29 cellular contexts compared by ENCODE assay signal in genomic region chr17:43632231-43632630, GRCh38. TPM values are rescaled to one million over a fixed set of nuclear protein-coding genes. Genes with fewer than 3 reads are reported as not detected.
"Had no signal": no experiment of that assay in that cellular context is flagged by ENCODE, and none has a peak within 500 bp of the region (broad histone marks: within the 10 kb centered on the region; RNA-seq: fewer than 3 reads in every experiment).

No MANE protein-coding gene starts in this region.

- H3K9me3 ChIP-seq: ascending aorta, breast epithelium, colonic mucosa, esophagus muscularis mucosa, gastrocnemius medialis had no signal

- ATAC-seq: activated CD4-positive, alpha-beta T cell treated with anti-CD3 and anti-CD28 coated beads for 36 hours; activated CD8-positive, alpha-beta memory T cell treated with anti-CD3 and anti-CD28 coated beads, Interleukin-2, amount 10 ng/mL, durations not matched to agents 7 days and 5 days; activated CD8-positive, alpha-beta T cell treated with anti-CD3 and anti-CD28 coated beads, Interleukin-2, amount 10 ng/mL, durations not matched to agents 7 days and 5 days; activated naive CD4-positive, alpha-beta T cell treated with anti-CD3 and anti-CD28 coated beads, Interleukin-2, amount 50 U/mL, for 72 hours; foreskin keratinocyte; gastrocnemius medialis had no signal

- DNase-seq: activated CD4-positive, alpha-beta memory T cell treated with anti-CD3 and anti-CD28 coated beads for 36 hours; activated CD4-positive, alpha-beta T cell treated with anti-CD3 and anti-CD28 coated beads for 36 hours; activated CD4-positive, alpha-beta T cell treated with anti-CD3 and anti-CD28 coated beads, Interleukin-2, amount 10 ng/mL, durations not matched to agents 24 days and 14 days; activated CD4-positive, CD25-positive, alpha-beta regulatory T cell; activated CD4-positive, CD25-positive, alpha-beta regulatory T cell treated with anti-CD3 and anti-CD28 coated beads, Interleukin-2, amount 50 U/mL, for 72 hours; activated CD8-positive, alpha-beta memory T cell treated with anti-CD3 and anti-CD28 coated beads, Interleukin-2, amount 10 ng/mL, durations not matched to agents 7 days and 5 days; activated CD8-positive, alpha-beta memory T cell treated with anti-CD3 and anti-CD28 coated beads, Interleukin-2, amount 50 U/mL, for 4 hours; activated CD8-positive, alpha-beta T cell treated with anti-CD3 and anti-CD28 coated beads, Interleukin-2, amount 10 ng/mL, durations not matched to agents 7 days and 5 days; activated gamma-delta T cell; activated naive CD4-positive, alpha-beta T cell; activated naive CD4-positive, alpha-beta T cell treated with anti-CD3 and anti-CD28 coated beads, Interleukin-2, amount 10 ng/mL, durations not matched to agents 7 days and 5 days; activated naive CD8-positive, alpha-beta T cell treated with anti-CD3 and anti-CD28 coated beads, Interleukin-2, amount 10 ng/mL, durations not matched to agents 7 days and 5 days; activated T-cell treated with anti-CD3 and anti-CD28 coated beads, Interleukin-2, amount 50 U/mL, for 1 hour; activated T-cell treated with anti-CD3 and anti-CD28 coated beads, Interleukin-2, amount 50 U/mL, for 48 hours; central memory CD4-positive, alpha-beta T cell; cerebellar nuclear complex; colonic mucosa; effector CD8-positive, alpha-beta T cell; foreskin keratinocyte; gastrocnemius medialis; glutamatergic neuron; T-helper 2 cell had no signal

- H3K9me3 Mint-ChIP-seq: activated CD4-positive, alpha-beta memory T cell treated with anti-CD3 and anti-CD28 coated beads for 36 hours; activated CD4-positive, alpha-beta T cell treated with anti-CD3 and anti-CD28 coated beads, Interleukin-2, amount 10 ng/mL, durations not matched to agents 24 days and 14 days; activated naive CD4-positive, alpha-beta T cell treated with anti-CD3 and anti-CD28 coated beads, Interleukin-2, amount 10 ng/mL, durations not matched to agents 7 days and 5 days; activated naive CD4-positive, alpha-beta T cell treated with anti-CD3 and anti-CD28 coated beads, Interleukin-2, amount 50 U/mL, for 72 hours; activated naive CD8-positive, alpha-beta T cell treated with anti-CD3 and anti-CD28 coated beads, Interleukin-2, amount 10 ng/mL, durations not matched to agents 7 days and 5 days; brain had no signal

- H3K4me1 Mint-ChIP-seq: activated CD4-positive, alpha-beta T cell treated with anti-CD3 and anti-CD28 coated beads, Interleukin-2, amount 10 ng/mL, durations not matched to agents 24 days and 14 days; activated CD8-positive, alpha-beta memory T cell treated with anti-CD3 and anti-CD28 coated beads, Interleukin-2, amount 10 ng/mL, durations not matched to agents 7 days and 5 days; activated naive CD4-positive, alpha-beta T cell treated with anti-CD3 and anti-CD28 coated beads, Interleukin-2, amount 10 ng/mL, durations not matched to agents 7 days and 5 days had no signal

- H3K4me3 ChIP-seq: ascending aorta, breast epithelium, cardiac muscle cell, colonic mucosa, esophagus muscularis mucosa, gastrocnemius medialis had no signal

- H3K4me3 Mint-ChIP-seq: activated CD4-positive, alpha-beta memory T cell treated with anti-CD3 and anti-CD28 coated beads for 36 hours; activated CD4-positive, alpha-beta T cell treated with anti-CD3 and anti-CD28 coated beads for 36 hours; activated CD4-positive, alpha-beta T cell treated with anti-CD3 and anti-CD28 coated beads, Interleukin-2, amount 10 ng/mL, durations not matched to agents 24 days and 14 days; activated CD8-positive, alpha-beta memory T cell treated with anti-CD3 and anti-CD28 coated beads, Interleukin-2, amount 10 ng/mL, durations not matched to agents 7 days and 5 days; activated CD8-positive, alpha-beta T cell treated with anti-CD3 and anti-CD28 coated beads, Interleukin-2, amount 10 ng/mL, durations not matched to agents 7 days and 5 days; activated naive CD4-positive, alpha-beta T cell treated with anti-CD3 and anti-CD28 coated beads, Interleukin-2, amount 10 ng/mL, durations not matched to agents 7 days and 5 days; activated naive CD8-positive, alpha-beta T cell treated with anti-CD3 and anti-CD28 coated beads, Interleukin-2, amount 10 ng/mL, durations not matched to agents 7 days and 5 days; brain had no signal

- H3K36me3 ChIP-seq: ascending aorta, breast epithelium, cardiac muscle cell, colonic mucosa, esophagus muscularis mucosa, gastrocnemius medialis had no signal

- H3K27me3 ChIP-seq: ascending aorta, breast epithelium, cardiac muscle cell, colonic mucosa, foreskin keratinocyte had no signal

- H3K27ac Mint-ChIP-seq: activated CD4-positive, alpha-beta memory T cell treated with anti-CD3 and anti-CD28 coated beads for 36 hours; activated CD4-positive, alpha-beta T cell treated with anti-CD3 and anti-CD28 coated beads for 36 hours; activated CD4-positive, alpha-beta T cell treated with anti-CD3 and anti-CD28 coated beads, Interleukin-2, amount 10 ng/mL, durations not matched to agents 24 days and 14 days; activated CD8-positive, alpha-beta memory T cell treated with anti-CD3 and anti-CD28 coated beads, Interleukin-2, amount 10 ng/mL, durations not matched to agents 7 days and 5 days; activated CD8-positive, alpha-beta T cell treated with anti-CD3 and anti-CD28 coated beads, Interleukin-2, amount 10 ng/mL, durations not matched to agents 7 days and 5 days; activated naive CD4-positive, alpha-beta T cell treated with anti-CD3 and anti-CD28 coated beads, Interleukin-2, amount 10 ng/mL, durations not matched to agents 7 days and 5 days; activated naive CD4-positive, alpha-beta T cell treated with anti-CD3 and anti-CD28 coated beads, Interleukin-2, amount 50 U/mL, for 72 hours; activated naive CD8-positive, alpha-beta T cell treated with anti-CD3 and anti-CD28 coated beads, Interleukin-2, amount 10 ng/mL, durations not matched to agents 7 days and 5 days had no signal

- H3K4me1 ChIP-seq: ascending aorta, breast epithelium, colonic mucosa, gastrocnemius medialis had no signal

- H3K36me3 Mint-ChIP-seq: activated CD4-positive, alpha-beta memory T cell treated with anti-CD3 and anti-CD28 coated beads for 36 hours; activated CD8-positive, alpha-beta memory T cell treated with anti-CD3 and anti-CD28 coated beads, Interleukin-2, amount 10 ng/mL, durations not matched to agents 7 days and 5 days; activated naive CD4-positive, alpha-beta T cell treated with anti-CD3 and anti-CD28 coated beads, Interleukin-2, amount 10 ng/mL, durations not matched to agents 7 days and 5 days; activated naive CD4-positive, alpha-beta T cell treated with anti-CD3 and anti-CD28 coated beads, Interleukin-2, amount 50 U/mL, for 72 hours; activated naive CD8-positive, alpha-beta T cell treated with anti-CD3 and anti-CD28 coated beads, Interleukin-2, amount 10 ng/mL, durations not matched to agents 7 days and 5 days; brain had no signal

- H3K27ac ChIP-seq: ascending aorta, breast epithelium, cardiac muscle cell, colonic mucosa, esophagus muscularis mucosa, foreskin keratinocyte, gastrocnemius medialis had no signal

RNA-seq across cellular contexts. Expression of gene MEOX1, which starts 29.5 kb away (rescaled TPM):
- total RNA-seq: epithelial cell of proximal tubule had no signal
